Comparison of ENCODE assay signal across 9 cellular contexts in genomic region chr15:28918141-28918983, GRCh38. TPM values are rescaled to one million over a fixed set of nuclear protein-coding genes. Genes with fewer than 3 reads are reported as not detected.
DNase-seq lines count a peak whose midpoint lies in the region; ATAC-seq and TF ChIP-seq lines count a peak whose summit lies in the region.
"Had no signal": no experiment of that assay in that cellular context is flagged by ENCODE, and none has a peak within 500 bp of the region (broad histone marks: within the 10 kb centered on the region; RNA-seq: fewer than 3 reads in every experiment).

No MANE protein-coding gene starts in this region.

- peak overlapping the region; percentile 72 for H3K27ac Mint-ChIP-seq in activated naive CD8-positive, alpha-beta T cell treated with anti-CD3 and anti-CD28 coated beads, Interleukin-2, amount 10 ng/mL, durations not matched to agents 7 days and 5 days

- H3K27ac ChIP-seq in BLaER1 (no peak overlapping the region), HUES6 (ENCODE audit: low read depth, low read length) (no peak overlapping the region), transverse colon (no peak overlapping the region)
- H3K27ac ChIP-seq: thoracic aorta had no signal

- H3K9ac ChIP-seq in BLaER1 (no peak overlapping the region), HUES6 (ENCODE audit: low read length) (peak overlapping the region; percentile 34)

- H3K27me3 ChIP-seq in BLaER1 (no peaks in the 10 kb centered on the region), HUES6 (ENCODE audit: control insufficient read depth, insufficient read depth, low read length) (no peaks in the 10 kb centered on the region), transverse colon (no peaks in the 10 kb centered on the region)

- no peaks in the 10 kb centered on the region for H3K9me3 ChIP-seq in BLaER1
- H3K9me3 ChIP-seq in HUES6 (ENCODE audit: control insufficient read depth, insufficient read depth, low read depth, low read length) = no peaks in the 10 kb centered on the region
- no peaks in the 10 kb centered on the region for H3K9me3 ChIP-seq in transverse colon
- H3K9me3 ChIP-seq: thoracic aorta had no signal

- peaks cover 71% of the 10 kb centered on the region for H3K4me1 ChIP-seq in BLaER1
- peaks cover 17% of the 10 kb centered on the region for H3K4me1 ChIP-seq in HUES6 (ENCODE audit: control insufficient read depth, insufficient read depth, low read length)
- H3K4me1 ChIP-seq in transverse colon = no peaks in the 10 kb centered on the region

- peaks cover 39% of the 10 kb centered on the region for H3K4me1 Mint-ChIP-seq in activated naive CD8-positive, alpha-beta T cell treated with anti-CD3 and anti-CD28 coated beads, Interleukin-2, amount 10 ng/mL, durations not matched to agents 7 days and 5 days

- 71% methylated on average over 41 of the region's 41 CpGs; no CpG with 5 or more reads in 1 of the 2 donors for WGBS in transverse colon (ENCODE audit: low coverage in 1 of 2), 2 donors

- H3K4me2 ChIP-seq in BLaER1 = peak overlapping the region; percentile 72

- no peak for ATAC-seq in activated naive CD8-positive, alpha-beta T cell treated with anti-CD3 and anti-CD28 coated beads, Interleukin-2, amount 10 ng/mL, durations not matched to agents 7 days and 5 days (ENCODE audit: low read depth)
- no peak for ATAC-seq in GM18519 (IDR thresholded peaks at IDR 0.05; ENCODE audit: low FRiP score, unreplicated experiment)

- H3K4me3 Mint-ChIP-seq in activated naive CD8-positive, alpha-beta T cell treated with anti-CD3 and anti-CD28 coated beads, Interleukin-2, amount 10 ng/mL, durations not matched to agents 7 days and 5 days = peak overlapping the region; percentile 75

- DNase-seq in activated naive CD8-positive, alpha-beta T cell treated with anti-CD3 and anti-CD28 coated beads, Interleukin-2, amount 10 ng/mL, durations not matched to agents 7 days and 5 days = peak; percentile 27
- DNase-seq in iPS-NIHi11 (ENCODE audit: low spot score) (peak; percentile 84), transverse colon (no peak), T1000 (lab: John Stamatoyannopoulos, UW) (no peak), AG08396 (ENCODE audit: low spot score) (no peak)

- TF ChIP-seq POLR2A in transverse colon (IDR thresholded peaks at IDR 0.05) = no peak

- in situ Hi-C loops in transverse colon (cut with MboI; ENCODE audit: low pct_ligation_motif_present in 1 of 4, low pct_unique_long_range_greater_than_20kb in 1 of 4, low sequenced_read_pairs in 3 of 4) = no loop called here

- H3K36me3 Mint-ChIP-seq in activated naive CD8-positive, alpha-beta T cell treated with anti-CD3 and anti-CD28 coated beads, Interleukin-2, amount 10 ng/mL, durations not matched to agents 7 days and 5 days = peaks cover 8% of the 10 kb centered on the region

- H3K9me3 Mint-ChIP-seq in activated naive CD8-positive, alpha-beta T cell treated with anti-CD3 and anti-CD28 coated beads, Interleukin-2, amount 10 ng/mL, durations not matched to agents 7 days and 5 days = no peaks in the 10 kb centered on the region

- intact Hi-C loops in transverse colon (cut with DNase I; ENCODE audit: low total_unique reads) = no loop called here

- no peak for TF ChIP-seq EP300 in transverse colon (IDR thresholded peaks at IDR 0.05; ENCODE audit: low read depth)

- peaks cover 11% of the 10 kb centered on the region for H3K36me3 ChIP-seq in BLaER1
- H3K36me3 ChIP-seq in HUES6 (ENCODE audit: control insufficient read depth, insufficient read depth, low read length) = peaks cover 4% of the 10 kb centered on the region
- no peaks in the 10 kb centered on the region for H3K36me3 ChIP-seq in transverse colon
- H3K36me3 ChIP-seq: thoracic aorta had no signal

- H3K27me3 Mint-ChIP-seq in activated naive CD8-positive, alpha-beta T cell treated with anti-CD3 and anti-CD28 coated beads, Interleukin-2, amount 10 ng/mL, durations not matched to agents 7 days and 5 days = no peaks in the 10 kb centered on the region

- TF ChIP-seq CTCF in transverse colon (IDR thresholded peaks at IDR 0.05) = no peak

- H3K4me3 ChIP-seq in BLaER1 (no peak overlapping the region), HUES6 (ENCODE audit: low read depth, low read length) (peak overlapping the region; percentile 58), transverse colon (no peak overlapping the region)
- H3K4me3 ChIP-seq: thoracic aorta had no signal

- H4K20me1 ChIP-seq in BLaER1 = peaks cover 57% of the 10 kb centered on the region

- POLR2A ChIA-PET in activated naive CD8-positive, alpha-beta T cell treated with anti-CD3 and anti-CD28 coated beads, Interleukin-2, amount 10 ng/mL, durations not matched to agents 7 days and 5 days (lab: Charles Lee) = interaction anchor here (0.7 to 1.3 kb wide), 2 partner anchors 33 to 53 kb away, joined by 4 to 6 read pairs; partner anchors contain the start of gene APBA2

RNA-seq across cellular contexts. Expression of gene APBA2, which starts 32.6 kb away (rescaled TPM):
- total RNA-seq in activated naive CD8-positive, alpha-beta T cell treated with anti-CD3 and anti-CD28 coated beads, Interleukin-2, amount 10 ng/mL, durations not matched to agents 7 days and 5 days = 10 to 100 TPM; 65.1 to 66.0 TPM
- total RNA-seq in transverse colon = 1 to 10 TPM; 1.6 to 8.2 (median 2.5) TPM

Comparison
In these comparisons a context has a peak if more than half of its experiments do, and no peak if none do; other contexts are left out.
1. DNase-seq: peak in activated naive CD8-positive, alpha-beta T cell treated with anti-CD3 and anti-CD28 coated beads, Interleukin-2, amount 10 ng/mL, durations not matched to agents 7 days and 5 days (single experiment) and iPS-NIHi11 (single experiment); none in transverse colon (single experiment), T1000 (single experiment) and AG08396 (single experiment).
2. RNA of gene APBA2, which starts 32.6 kb away (total RNA-seq): 65.1 to 66.0 TPM in activated naive CD8-positive, alpha-beta T cell treated with anti-CD3 and anti-CD28 coated beads, Interleukin-2, amount 10 ng/mL, durations not matched to agents 7 days and 5 days; 1.6 to 8.2 TPM in transverse colon; every median in the first group is over 4 times any median in the second.